ENCODE assay signal across 19 cellular contexts in genomic region chr5:123397538-123397937, GRCh38.
"Had no signal": no experiment of that assay in that cellular context is flagged by ENCODE, and none has a peak within 500 bp of the region (broad histone marks: within the 10 kb centered on the region; RNA-seq: fewer than 3 reads in every experiment).

No MANE protein-coding gene starts in this region.

- H3K27ac ChIP-seq: epithelial cell of prostate, esophagus muscularis mucosa, gastrocnemius medialis, heart right ventricle, neutrophil, skin epidermis, suprapubic skin, thyroid gland had no signal

- H3K4me1 ChIP-seq: esophagus muscularis mucosa, gastrocnemius medialis, heart right ventricle, suprapubic skin, thyroid gland had no signal

- FAIRE-seq: islet of Langerhans, urothelium cell line had no signal

- H3K4me3 Mint-ChIP-seq: dendritic cell treated with granulocyte-macrophage colony-stimulating factor and Interleukin-4, amounts not matched to agents 40 ng/mL and 50 ng/mL, for 4 days; effector memory CD8-positive, alpha-beta T cell; naive thymus-derived CD8-positive, alpha-beta T cell; type B pancreatic cell had no signal

- ATAC-seq: gastrocnemius medialis; heart right ventricle; naive thymus-derived CD8-positive, alpha-beta T cell; sciatic nerve; stimulated activated naive CD8-positive, alpha-beta T cell treated with anti-CD3 and anti-CD28 coated beads, Interleukin-15, Interleukin-2, amounts not matched to agents 100 U/mL and 50 U/mL, for 24 hours had no signal

- H3K27me3 ChIP-seq: esophagus muscularis mucosa, gastrocnemius medialis, heart right ventricle, neutrophil, suprapubic skin, thyroid gland had no signal

- H3K9me3 ChIP-seq: esophagus muscularis mucosa, gastrocnemius medialis, heart right ventricle, neutrophil, suprapubic skin, thyroid gland had no signal

- H3K9me3 Mint-ChIP-seq: dendritic cell treated with granulocyte-macrophage colony-stimulating factor and Interleukin-4, amounts not matched to agents 40 ng/mL and 50 ng/mL, for 4 days; effector memory CD8-positive, alpha-beta T cell; naive thymus-derived CD8-positive, alpha-beta T cell; type B pancreatic cell had no signal

- H3K27me3 Mint-ChIP-seq: dendritic cell treated with granulocyte-macrophage colony-stimulating factor and Interleukin-4, amounts not matched to agents 40 ng/mL and 50 ng/mL, for 4 days; effector memory CD8-positive, alpha-beta T cell; naive thymus-derived CD8-positive, alpha-beta T cell; type B pancreatic cell had no signal

- H3K27ac Mint-ChIP-seq: dendritic cell treated with granulocyte-macrophage colony-stimulating factor and Interleukin-4, amounts not matched to agents 40 ng/mL and 50 ng/mL, for 4 days; type B pancreatic cell had no signal

- H3K4me3 ChIP-seq: esophagus muscularis mucosa, gastrocnemius medialis, heart right ventricle, skin epidermis, suprapubic skin, thyroid gland had no signal

- DNase-seq: effector memory CD8-positive, alpha-beta T cell; gastrocnemius medialis; heart right ventricle; hypothalamus; kidney glomerular epithelial cell; naive thymus-derived CD8-positive, alpha-beta T cell; stimulated activated CD4-positive, alpha-beta T cell treated with anti-CD3 and anti-CD28 coated beads, Interleukin-12 subunit alpha, Interleukin-12 subunit beta, amount 100 ng/mL, for 4 hours; stimulated activated naive CD8-positive, alpha-beta T cell treated with anti-CD3 and anti-CD28 coated beads, Interleukin-15, Interleukin-2, amounts not matched to agents 100 U/mL and 50 U/mL, for 24 hours; thyroid gland had no signal
